8 cellular contexts compared by ENCODE assay signal in genomic region chr9:133346021-133346713, GRCh38. TPM values are rescaled to one million over a fixed set of nuclear protein-coding genes. Genes with fewer than 3 reads are reported as not detected.
DNase-seq lines count a peak whose midpoint lies in the region; ATAC-seq lines count a peak whose summit lies in the region.

No MANE protein-coding gene starts in this region.

- H3K9me3 ChIP-seq in iPS-15b (ENCODE audit: control insufficient read depth, insufficient read depth, low read length) (no peaks in the 10 kb centered on the region), stomach smooth muscle (ENCODE audit: control insufficient read depth in 2 of 2, low read length in 2 of 2) (no peaks in the 10 kb centered on the region)

- no peaks in the 10 kb centered on the region for H3K27me3 Mint-ChIP-seq in activated CD4-positive, alpha-beta T cell treated with anti-CD3 and anti-CD28 coated beads for 36 hours
- H3K27me3 Mint-ChIP-seq in activated CD4-positive, alpha-beta memory T cell treated with anti-CD3 and anti-CD28 coated beads, Interleukin-2, amount 10 ng/mL, durations not matched to agents 7 days and 5 days, result no peaks in the 10 kb centered on the region

- H3K4me3 ChIP-seq in iPS-15b (ENCODE audit: low read depth, low read length) (peak overlapping the region; percentile 99), stomach smooth muscle (ENCODE audit: low read length in 2 of 2) (peak overlapping the region; percentile 71 to 99)

- no peak for ATAC-seq in activated CD4-positive, alpha-beta T cell treated with anti-CD3 and anti-CD28 coated beads for 36 hours
- ATAC-seq in GM18519 (IDR thresholded peaks at IDR 0.05; ENCODE audit: low FRiP score, unreplicated experiment) (no peak), HG03378 (IDR thresholded peaks at IDR 0.05; ENCODE audit: unreplicated experiment) (no peak)

- peaks cover 67% of the 10 kb centered on the region for H3K36me3 Mint-ChIP-seq in activated CD4-positive, alpha-beta T cell treated with anti-CD3 and anti-CD28 coated beads for 36 hours (ENCODE audit: low read depth)
- peaks cover 56% of the 10 kb centered on the region for H3K36me3 Mint-ChIP-seq in activated CD4-positive, alpha-beta memory T cell treated with anti-CD3 and anti-CD28 coated beads, Interleukin-2, amount 10 ng/mL, durations not matched to agents 7 days and 5 days (ENCODE audit: low read depth)

- no peak for DNase-seq in activated CD4-positive, alpha-beta T cell treated with anti-CD3 and anti-CD28 coated beads for 36 hours
- DNase-seq in activated CD4-positive, alpha-beta T cell treated with anti-CD3 and anti-CD28 coated beads, Interleukin-2, amount 50 U/mL, for 4 hours, result no peak
- DNase-seq in activated CD4-positive, alpha-beta memory T cell treated with anti-CD3 and anti-CD28 coated beads, Interleukin-2, amount 10 ng/mL, durations not matched to agents 7 days and 5 days, result no peak
- no peak for DNase-seq in DMS53 treated with DMSO at 0.1 percent for 48 hours (lab: John Stamatoyannopoulos, UW; ENCODE audit: unreplicated experiment)

- H3K9me3 Mint-ChIP-seq in activated CD4-positive, alpha-beta T cell treated with anti-CD3 and anti-CD28 coated beads for 36 hours (ENCODE audit: low read depth), result no peaks in the 10 kb centered on the region
- H3K9me3 Mint-ChIP-seq in activated CD4-positive, alpha-beta memory T cell treated with anti-CD3 and anti-CD28 coated beads, Interleukin-2, amount 10 ng/mL, durations not matched to agents 7 days and 5 days, result no peaks in the 10 kb centered on the region

- no peaks in the 10 kb centered on the region for H3K27me3 ChIP-seq in iPS-15b (ENCODE audit: control insufficient read depth, insufficient read depth, low read length)
- H3K27me3 ChIP-seq in stomach smooth muscle (ENCODE audit: control insufficient read depth in 1 of 2, insufficient read depth in 2 of 2, low read length in 2 of 2), result no peaks in the 10 kb centered on the region

- peak overlapping the region; percentile 60 for H3K27ac ChIP-seq in stomach smooth muscle (ENCODE audit: low read length)

- H3K9ac ChIP-seq in iPS-15b (ENCODE audit: low read depth, low read length) (peak overlapping the region; percentile 66), stomach smooth muscle (ENCODE audit: low read length in 2 of 2) (peak overlapping the region; percentile 55 to 79)

- H3K36me3 ChIP-seq in iPS-15b (ENCODE audit: control insufficient read depth, insufficient read depth, low read length) (peaks cover 74% of the 10 kb centered on the region), stomach smooth muscle (ENCODE audit: control insufficient read depth in 2 of 2, insufficient read depth in 2 of 2, low read length in 2 of 2) (peaks cover 53 to 54% of the 10 kb centered on the region in 2 donors)

- intact Hi-C loops in activated CD4-positive, alpha-beta T cell treated with anti-CD3 and anti-CD28 coated beads for 36 hours (cut with DNase I, micrococcal nuclease), result loop anchor here (5.0 to 10.0 kb wide), 4 partner anchors 71 to 991 kb away; partner anchors contain the start of genes BRD3 (in 1 of the 2), REXO4 (in 1 of the 2), SETX (in 1 of the 2) and WDR5 (in 1 of the 2)

- H3K4me1 ChIP-seq in iPS-15b (ENCODE audit: control insufficient read depth, insufficient read depth, low read length) (no peaks in the 10 kb centered on the region), stomach smooth muscle (ENCODE audit: control insufficient read depth, insufficient read depth, low read length) (peaks cover 27% of the 10 kb centered on the region)

- POLR2A ChIA-PET in activated CD4-positive, alpha-beta T cell treated with anti-CD3 and anti-CD28 coated beads for 36 hours (lab: Charles Lee), result interaction anchor here (13.3 kb wide), 1 partner anchor 25 kb away, joined by 287 read pairs; no protein-coding TSS in a partner anchor
- POLR2A ChIA-PET in activated CD4-positive, alpha-beta memory T cell treated with anti-CD3 and anti-CD28 coated beads, Interleukin-2, amount 10 ng/mL, durations not matched to agents 7 days and 5 days (lab: Charles Lee), result interaction anchor here (4.2 to 14.2 kb wide), 2 partner anchors 12 to 29 kb away, joined by 31 to 397 read pairs; partner anchors contain the start of genes STKLD1, SURF4 and SURF6

- H3K27ac Mint-ChIP-seq in activated CD4-positive, alpha-beta T cell treated with anti-CD3 and anti-CD28 coated beads for 36 hours, result peak overlapping the region; percentile 91
- peak overlapping the region; percentile 82 for H3K27ac Mint-ChIP-seq in activated CD4-positive, alpha-beta memory T cell treated with anti-CD3 and anti-CD28 coated beads, Interleukin-2, amount 10 ng/mL, durations not matched to agents 7 days and 5 days

- H3K4me1 Mint-ChIP-seq in activated CD4-positive, alpha-beta T cell treated with anti-CD3 and anti-CD28 coated beads for 36 hours, result peaks cover 34% of the 10 kb centered on the region
- H3K4me1 Mint-ChIP-seq in activated CD4-positive, alpha-beta memory T cell treated with anti-CD3 and anti-CD28 coated beads, Interleukin-2, amount 10 ng/mL, durations not matched to agents 7 days and 5 days, result peaks cover 49% of the 10 kb centered on the region

- CTCF ChIA-PET in activated CD4-positive, alpha-beta T cell treated with anti-CD3 and anti-CD28 coated beads for 36 hours (lab: Charles Lee), result interaction anchor here (1.0 to 1.1 kb wide), 2 partner anchors 16 to 159 kb away, joined by 3 read pairs; no protein-coding TSS in a partner anchor
- CTCF ChIA-PET in activated CD4-positive, alpha-beta memory T cell treated with anti-CD3 and anti-CD28 coated beads, Interleukin-2, amount 10 ng/mL, durations not matched to agents 7 days and 5 days (lab: Charles Lee), result interaction anchor here (0.9 kb wide), 1 partner anchor 25 kb away, joined by 3 read pairs; no protein-coding TSS in a partner anchor

- H3K4me3 Mint-ChIP-seq in activated CD4-positive, alpha-beta T cell treated with anti-CD3 and anti-CD28 coated beads for 36 hours, result peak overlapping the region; percentile 97
- peak overlapping the region; percentile 95 for H3K4me3 Mint-ChIP-seq in activated CD4-positive, alpha-beta memory T cell treated with anti-CD3 and anti-CD28 coated beads, Interleukin-2, amount 10 ng/mL, durations not matched to agents 7 days and 5 days

RNA-seq across cellular contexts. Expression of gene MED22, which starts 1.8 kb away (rescaled TPM):
- 10 to 100 TPM; 22.9 to 26.4 TPM for total RNA-seq in activated CD4-positive, alpha-beta T cell treated with anti-CD3 and anti-CD28 coated beads for 36 hours
- total RNA-seq in activated CD4-positive, alpha-beta memory T cell treated with anti-CD3 and anti-CD28 coated beads, Interleukin-2, amount 10 ng/mL, durations not matched to agents 7 days and 5 days, result 10 to 100 TPM; 21.1 to 23.3 TPM

RNA-seq across cellular contexts. Expression of gene RPL7A, which starts 1.9 kb away (rescaled TPM):
- 1,000 to 10,000 TPM; 3,179 to 3,246 TPM for total RNA-seq in activated CD4-positive, alpha-beta T cell treated with anti-CD3 and anti-CD28 coated beads for 36 hours
- total RNA-seq in activated CD4-positive, alpha-beta memory T cell treated with anti-CD3 and anti-CD28 coated beads, Interleukin-2, amount 10 ng/mL, durations not matched to agents 7 days and 5 days, result 1,000 to 10,000 TPM; 1,627 to 1,632 TPM

RNA-seq across cellular contexts. Expression of gene SURF1, which starts 10.1 kb away (rescaled TPM):
- 10 to 100 TPM; 17.4 to 29.1 TPM for total RNA-seq in activated CD4-positive, alpha-beta T cell treated with anti-CD3 and anti-CD28 coated beads for 36 hours
- total RNA-seq in activated CD4-positive, alpha-beta memory T cell treated with anti-CD3 and anti-CD28 coated beads, Interleukin-2, amount 10 ng/mL, durations not matched to agents 7 days and 5 days, result 10 to 100 TPM; 33.8 to 37.6 TPM

RNA-seq across cellular contexts. Expression of gene SURF6, which starts 10.2 kb away (rescaled TPM):
- total RNA-seq in activated CD4-positive, alpha-beta T cell treated with anti-CD3 and anti-CD28 coated beads for 36 hours, result 10 to 100 TPM; 22.4 to 24.3 TPM
- total RNA-seq in activated CD4-positive, alpha-beta memory T cell treated with anti-CD3 and anti-CD28 coated beads, Interleukin-2, amount 10 ng/mL, durations not matched to agents 7 days and 5 days, result 10 to 100 TPM in 1 of 2 experiments, 1 to 10 TPM in 1; 9.3 to 10.9 TPM

RNA-seq across cellular contexts. Expression of gene SURF2, which starts 10.2 kb away (rescaled TPM):
- total RNA-seq in activated CD4-positive, alpha-beta T cell treated with anti-CD3 and anti-CD28 coated beads for 36 hours, result 10 to 100 TPM; 17.3 to 21.8 TPM
- total RNA-seq in activated CD4-positive, alpha-beta memory T cell treated with anti-CD3 and anti-CD28 coated beads, Interleukin-2, amount 10 ng/mL, durations not matched to agents 7 days and 5 days, result 10 to 100 TPM; 10.2 TPM
